In genomic region chr5:165616550-165617430, GRCh38 we compare ENCODE assay signal across 15 cellular contexts.
DNase-seq lines count a peak whose midpoint lies in the region; ATAC-seq and TF ChIP-seq lines count a peak whose summit lies in the region.
"Had no signal": no experiment of that assay in that cellular context is flagged by ENCODE, and none has a peak within 500 bp of the region (broad histone marks: within the 10 kb centered on the region; RNA-seq: fewer than 3 reads in every experiment).

No MANE protein-coding gene starts in this region.

- in situ Hi-C loops in KBM-7 (cut with MboI; ENCODE audit: low pct_unique_long_range_greater_than_20kb, low sequenced_read_pairs), result no loop called here

- BruUV-seq in A673 (replicated peaks; lab: Mats Ljungman, UMichigan), result no TSS peak

- no peaks in the 10 kb centered on the region for H3K4me1 Mint-ChIP-seq in activated CD4-positive, alpha-beta memory T cell treated with anti-CD3 and anti-CD28 coated beads for 36 hours (ENCODE audit: low read depth)
- H3K4me1 Mint-ChIP-seq: nephron progenitor cell had no signal

- H3K27me3 Mint-ChIP-seq in activated CD4-positive, alpha-beta memory T cell treated with anti-CD3 and anti-CD28 coated beads for 36 hours, result no peaks in the 10 kb centered on the region

- H3K27ac Mint-ChIP-seq in activated CD4-positive, alpha-beta memory T cell treated with anti-CD3 and anti-CD28 coated beads for 36 hours, result no peak overlapping the region
- H3K27ac Mint-ChIP-seq: activated T-helper 1 cell treated with anti-CD3 and anti-CD28 coated beads, Interleukin-12 subunit alpha, Interleukin-12 subunit beta, Interleukin-2, Interleukin-4 antibody, amounts not matched to agents 30 ng/mL and 10 ng/mL and 1 ng/mL, durations not matched to agents 14 hours and 24 hours and 36 hours; nephron progenitor cell had no signal

- no peak overlapping the region for H3K27ac ChIP-seq in VCaP
- no peak overlapping the region for H3K27ac ChIP-seq in left lung
- H3K27ac ChIP-seq in A673 (ENCODE audit: low read depth, low read length, poor library complexity, severe bottlenecking), result no peak overlapping the region
- H3K27ac ChIP-seq: body of pancreas had no signal

- TF ChIP-seq CTCF in LNCaP clone FGC (IDR thresholded peaks at IDR 0.05; ENCODE audit: control insufficient read depth, extremely low read depth, insufficient read depth) (peak; percentile 54), VCaP (conservative IDR thresholded peaks at IDR 0.05) (peak; percentile 70), left lung (IDR thresholded peaks at IDR 0.05) (no peak), A673 (conservative IDR thresholded peaks at IDR 0.05; ENCODE audit: low read depth, low read length) (no peak)

- DNase-seq in D341Med (ENCODE audit: low spot score), result peak; percentile 17
- no peak for DNase-seq in LNCaP clone FGC (ENCODE audit: low read depth)
- no peak for DNase-seq in left lung
- DNase-seq in KBM-7, result no peak
- DNase-seq in A673 (ENCODE audit: low spot score), result no peak
- DNase-seq in activated CD4-positive, alpha-beta memory T cell treated with anti-CD3 and anti-CD28 coated beads for 36 hours, result no peak
- DNase-seq: body of pancreas, left ventricle myocardium superior, NCI-H2107, nephron progenitor cell had no signal

- POLR2A ChIA-PET in A673 (lab: Charles Lee; ENCODE audit: low non-redundant PET), result no interaction called here
- POLR2A ChIA-PET in activated CD4-positive, alpha-beta memory T cell treated with anti-CD3 and anti-CD28 coated beads for 36 hours (lab: Charles Lee), result no interaction called here

- no peaks in the 10 kb centered on the region for H3K36me3 Mint-ChIP-seq in activated CD4-positive, alpha-beta memory T cell treated with anti-CD3 and anti-CD28 coated beads for 36 hours
- H3K36me3 Mint-ChIP-seq: CD14-positive monocyte had no signal

- no peak overlapping the region for H3K4me3 Mint-ChIP-seq in activated CD4-positive, alpha-beta memory T cell treated with anti-CD3 and anti-CD28 coated beads for 36 hours
- H3K4me3 Mint-ChIP-seq: activated T-helper 1 cell treated with anti-CD3 and anti-CD28 coated beads, Interleukin-12 subunit alpha, Interleukin-12 subunit beta, Interleukin-2, Interleukin-4 antibody, amounts not matched to agents 30 ng/mL and 10 ng/mL and 1 ng/mL, durations not matched to agents 14 hours and 24 hours and 36 hours; CD14-positive monocyte; nephron progenitor cell had no signal

- CTCF ChIA-PET in A673 (lab: Charles Lee), result no interaction called here
- CTCF ChIA-PET in activated CD4-positive, alpha-beta memory T cell treated with anti-CD3 and anti-CD28 coated beads for 36 hours (lab: Charles Lee), result no interaction called here

- ATAC-seq in left lung (peak; percentile 36), GM21381 (IDR thresholded peaks at IDR 0.05; ENCODE audit: unreplicated experiment) (no peak)
- ATAC-seq: body of pancreas, K562, left ventricle myocardium superior had no signal

- H3K27me3 ChIP-seq in left lung (no peaks in the 10 kb centered on the region), A673 (replicated peaks; ENCODE audit: insufficient read depth, low read depth, low read length, poor library complexity) (no peaks in the 10 kb centered on the region)
- H3K27me3 ChIP-seq: body of pancreas had no signal

- H3K4me3 ChIP-seq in LNCaP clone FGC (ENCODE audit: low read depth, low read length) (no peak overlapping the region), left lung (no peak overlapping the region), A673 (ENCODE audit: low read depth, low read length, poor library complexity, severe bottlenecking) (no peak overlapping the region)
- H3K4me3 ChIP-seq: body of pancreas, K562 had no signal

- peaks cover 3% of the 10 kb centered on the region for H3K9me3 Mint-ChIP-seq in activated CD4-positive, alpha-beta memory T cell treated with anti-CD3 and anti-CD28 coated beads for 36 hours

- H3K36me3 ChIP-seq in left lung (no peaks in the 10 kb centered on the region), A673 (ENCODE audit: insufficient read depth, low read length, poor library complexity, severe bottlenecking) (no peaks in the 10 kb centered on the region)

- H3K4me1 ChIP-seq in left lung, result no peaks in the 10 kb centered on the region
- no peaks in the 10 kb centered on the region for H3K4me1 ChIP-seq in A673 (ENCODE audit: insufficient read depth, low read length, poor library complexity, severe bottlenecking)
- H3K4me1 ChIP-seq: body of pancreas had no signal

- intact Hi-C loops in left lung (cut with DNase I), result no loop called here
- intact Hi-C loops in A673 (cut with micrococcal nuclease; ENCODE audit: unreplicated experiment), result no loop called here
- intact Hi-C loops in activated CD4-positive, alpha-beta memory T cell treated with anti-CD3 and anti-CD28 coated beads for 36 hours (cut with micrococcal nuclease), result no loop called here

- H3K9me3 ChIP-seq in left lung, result no peaks in the 10 kb centered on the region
- H3K9me3 ChIP-seq in A673 (ENCODE audit: low read depth, low read length, poor library complexity, severe bottlenecking), result no peaks in the 10 kb centered on the region
- H3K9me3 ChIP-seq: body of pancreas had no signal

Comparison
In these comparisons a context has a peak if more than half of its experiments do, and no peak if none do; other contexts are left out.
1. CTCF ChIP-seq: peak in LNCaP clone FGC (single experiment) and VCaP (single experiment); none in left lung (0 of 2) and A673 (single experiment).